Comparison of ENCODE assay signal across 22 cellular contexts in the genomic region with DNA sequence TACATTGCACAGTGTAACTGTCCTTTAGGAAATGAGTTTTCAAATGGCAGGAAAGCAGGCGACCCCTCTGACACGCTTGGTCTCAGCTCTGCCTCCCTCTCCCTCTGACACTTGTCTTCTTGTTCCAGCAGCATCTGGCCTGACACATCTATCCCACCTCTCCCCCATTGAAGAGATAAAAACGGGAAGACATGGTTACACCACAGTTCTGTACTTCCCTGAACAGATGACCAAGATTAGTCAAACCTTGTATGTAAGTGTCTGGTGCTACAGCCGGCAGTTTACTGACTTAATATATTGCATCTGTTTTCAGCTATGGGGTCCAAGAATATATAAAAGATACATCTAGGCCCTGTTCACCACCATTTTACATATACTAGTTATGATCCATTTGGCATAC.
"Had no signal": no experiment of that assay in that cellular context is flagged by ENCODE, and none has a peak within 500 bp of the region (broad histone marks: within the 10 kb centered on the region; RNA-seq: fewer than 3 reads in every experiment).

No MANE protein-coding gene starts in this region.

- H3K27me3 Mint-ChIP-seq: brain; dendritic cell treated with granulocyte-macrophage colony-stimulating factor and Interleukin-4, amounts not matched to agents 40 ng/mL and 50 ng/mL, for 4 days; progenitor cell of endocrine pancreas had no signal

- H3K36me3 Mint-ChIP-seq: activated naive CD4-positive, alpha-beta T cell treated with anti-CD3 and anti-CD28 coated beads, Interleukin-2, amount 50 U/mL, for 24 hours; brain; naive thymus-derived CD8-positive, alpha-beta T cell; stimulated activated naive B cell treated with anti-CD40 and anti-IgM and Interleukin-4, amounts not matched to agents 10 μg/mL and 1 μg/mL and 100 μg/mL, for 72 hours had no signal

- DNase-seq: activated CD4-positive, alpha-beta T cell treated with anti-CD3 and anti-CD28 coated beads for 1 hour; activated CD4-positive, alpha-beta T cell treated with anti-CD3 and anti-CD28 coated beads, Interleukin-2, amount 50 U/mL, for 1 hour; activated CD8-positive, alpha-beta T cell treated with anti-CD3 and anti-CD28 coated beads, Interleukin-2, amount 10 ng/mL, durations not matched to agents 7 days and 5 days; activated gamma-delta T cell; aorta; caudate nucleus; effector CD4-positive, alpha-beta T cell; foreskin keratinocyte; left colon; lower lobe of right lung; naive thymus-derived CD8-positive, alpha-beta T cell; retina; stimulated activated CD4-positive, alpha-beta T cell treated with anti-CD3 and anti-CD28 coated beads, Interleukin-2, amount 100 ng/mL, for 48 hours; stimulated activated CD8-positive, alpha-beta memory T cell treated with anti-CD3 and anti-CD28 coated beads, Interleukin-4, amount 100 ng/mL, for 48 hours; stimulated activated naive B cell treated with anti-CD40 and anti-IgM and Interleukin-4, amounts not matched to agents 10 μg/mL and 1 μg/mL and 100 μg/mL, for 72 hours; testis; trophoblast cell had no signal

- H3K27ac Mint-ChIP-seq: activated CD8-positive, alpha-beta T cell treated with anti-CD3 and anti-CD28 coated beads, Interleukin-2, amount 10 ng/mL, durations not matched to agents 7 days and 5 days; activated naive CD4-positive, alpha-beta T cell treated with anti-CD3 and anti-CD28 coated beads, Interleukin-2, amount 50 U/mL, for 24 hours; activated T-helper 1 cell treated with anti-CD3 and anti-CD28 coated beads, Interleukin-12 subunit alpha, Interleukin-12 subunit beta, Interleukin-2, Interleukin-4 antibody, amounts not matched to agents 30 ng/mL and 10 ng/mL and 1 ng/mL, durations not matched to agents 14 hours and 24 hours and 36 hours; brain; dendritic cell treated with granulocyte-macrophage colony-stimulating factor and Interleukin-4, amounts not matched to agents 40 ng/mL and 50 ng/mL, for 4 days; naive thymus-derived CD8-positive, alpha-beta T cell; progenitor cell of endocrine pancreas; stimulated activated naive B cell treated with anti-CD40 and anti-IgM and Interleukin-4, amounts not matched to agents 10 μg/mL and 1 μg/mL and 100 μg/mL, for 72 hours had no signal

- H3K4me3 Mint-ChIP-seq: activated CD8-positive, alpha-beta T cell treated with anti-CD3 and anti-CD28 coated beads, Interleukin-2, amount 10 ng/mL, durations not matched to agents 7 days and 5 days; activated naive CD4-positive, alpha-beta T cell treated with anti-CD3 and anti-CD28 coated beads, Interleukin-2, amount 50 U/mL, for 24 hours; activated T-helper 1 cell treated with anti-CD3 and anti-CD28 coated beads, Interleukin-12 subunit alpha, Interleukin-12 subunit beta, Interleukin-2, Interleukin-4 antibody, amounts not matched to agents 30 ng/mL and 10 ng/mL and 1 ng/mL, durations not matched to agents 14 hours and 24 hours and 36 hours; brain; dendritic cell treated with granulocyte-macrophage colony-stimulating factor and Interleukin-4, amounts not matched to agents 40 ng/mL and 50 ng/mL, for 4 days; naive thymus-derived CD8-positive, alpha-beta T cell; stimulated activated naive B cell treated with anti-CD40 and anti-IgM and Interleukin-4, amounts not matched to agents 10 μg/mL and 1 μg/mL and 100 μg/mL, for 72 hours had no signal

- H3K9me3 Mint-ChIP-seq: activated naive CD4-positive, alpha-beta T cell treated with anti-CD3 and anti-CD28 coated beads, Interleukin-2, amount 50 U/mL, for 24 hours; activated T-helper 1 cell treated with anti-CD3 and anti-CD28 coated beads, Interleukin-12 subunit alpha, Interleukin-12 subunit beta, Interleukin-2, Interleukin-4 antibody, amounts not matched to agents 30 ng/mL and 10 ng/mL and 1 ng/mL, durations not matched to agents 14 hours and 24 hours and 36 hours; dendritic cell treated with granulocyte-macrophage colony-stimulating factor and Interleukin-4, amounts not matched to agents 40 ng/mL and 50 ng/mL, for 4 days; naive thymus-derived CD8-positive, alpha-beta T cell; stimulated activated naive B cell treated with anti-CD40 and anti-IgM and Interleukin-4, amounts not matched to agents 10 μg/mL and 1 μg/mL and 100 μg/mL, for 72 hours had no signal

- ATAC-seq: activated CD8-positive, alpha-beta T cell treated with anti-CD3 and anti-CD28 coated beads, Interleukin-2, amount 10 ng/mL, durations not matched to agents 7 days and 5 days; foreskin keratinocyte; left colon; lower lobe of right lung; naive thymus-derived CD8-positive, alpha-beta T cell; stimulated activated naive B cell treated with anti-CD40 and anti-IgM and Interleukin-4, amounts not matched to agents 10 μg/mL and 1 μg/mL and 100 μg/mL, for 72 hours had no signal

- H3K4me1 Mint-ChIP-seq: stimulated activated naive B cell treated with anti-CD40 and anti-IgM and Interleukin-4, amounts not matched to agents 10 μg/mL and 1 μg/mL and 100 μg/mL, for 72 hours had no signal
